Comparison of ENCODE assay signal across 8 cellular contexts in the genomic region with DNA sequence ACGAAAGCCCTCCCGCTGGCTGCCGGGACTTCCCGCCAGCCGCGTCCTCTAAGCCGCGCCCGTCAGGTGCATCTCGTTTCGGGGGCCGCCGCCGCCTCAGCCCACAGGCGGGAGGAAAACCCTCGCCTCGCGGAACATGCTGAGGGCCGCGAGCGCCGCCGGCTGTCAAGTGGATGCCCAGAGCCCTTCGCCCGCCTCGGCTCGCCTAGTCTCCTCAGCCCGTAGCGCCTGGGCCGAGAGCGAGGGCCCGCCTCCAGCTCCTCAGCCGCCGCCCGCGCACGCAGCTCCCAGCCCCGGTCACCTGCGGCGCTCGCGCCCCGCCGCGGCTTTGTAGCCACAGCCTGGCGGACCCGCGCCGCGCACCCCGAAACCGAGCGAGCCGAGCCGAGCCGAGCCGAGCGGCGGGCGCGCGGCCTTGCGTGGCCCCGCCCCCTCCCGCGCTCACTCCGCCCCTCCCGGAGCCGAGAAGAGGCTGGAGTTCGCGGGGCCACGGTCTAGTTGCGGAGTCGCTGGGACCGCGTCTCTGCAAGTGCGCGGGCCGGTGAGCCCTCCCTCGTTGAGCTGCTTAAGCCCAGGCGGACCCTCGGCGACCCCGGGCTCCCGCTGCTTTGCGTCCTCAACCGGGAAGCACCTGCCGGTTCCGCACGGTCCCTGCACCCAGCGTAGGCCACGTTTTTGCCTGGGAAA. TPM values are rescaled to one million over a fixed set of nuclear protein-coding genes. Genes with fewer than 3 reads are reported as not detected.
DNase-seq lines count a peak whose midpoint lies in the region; ATAC-seq and TF ChIP-seq lines count a peak whose summit lies in the region.

A gene (minus strand): TSS at position 382 of the 687 bp plus-strand sequence. CDS start 450 bp downstream, outside the sequence.

- no peaks in the 10 kb centered on the region for H3F3A ChIP-seq in MM.1S (ENCODE audit: insufficient read depth, low read length)

- H3K27me3 ChIP-seq in MM.1S (replicated peaks; ENCODE audit: insufficient read depth, low read length), result no peaks in the 10 kb centered on the region
- H3K27me3 ChIP-seq in parathyroid adenoma (ENCODE audit: control insufficient read depth, insufficient read depth, low read length), result no peaks in the 10 kb centered on the region
- H3K27me3 ChIP-seq in thyroid gland, result no peaks in the 10 kb centered on the region

- H3K36me3 Mint-ChIP-seq in activated naive CD8-positive, alpha-beta T cell treated with anti-CD3 and anti-CD28 coated beads for 36 hours, result peaks cover 2% of the 10 kb centered on the region

- H3K9me3 ChIP-seq in HEK293 (ENCODE audit: control insufficient read depth, insufficient read depth, low read depth, low read length) (no peaks in the 10 kb centered on the region), MM.1S (replicated peaks; ENCODE audit: insufficient read depth, low read length) (no peaks in the 10 kb centered on the region), parathyroid adenoma (ENCODE audit: control insufficient read depth, low read length) (no peaks in the 10 kb centered on the region), thyroid gland (no peaks in the 10 kb centered on the region)

- peak within 1 kb of the TSS; percentile 85 for H2AFZ ChIP-seq in MM.1S (ENCODE audit: low read length)
- H2AFZ ChIP-seq in parathyroid adenoma, result peak within 1 kb of the TSS; percentile 93

- peaks cover 17% of the 10 kb centered on the region for H3K27me3 Mint-ChIP-seq in activated naive CD8-positive, alpha-beta T cell treated with anti-CD3 and anti-CD28 coated beads for 36 hours

- peak; percentile 94 for ATAC-seq in SK-N-SH treated with all-trans-retinoic acid at 6 μM for 48 hours
- ATAC-seq in Right ventricle myocardium superior (ENCODE audit: poor library complexity), result peak; percentile 100

- WGBS in thyroid gland, 2 donors, result 0 to 1% methylated on average over 15 to 29 of the region's 92 CpGs

- H3K9me2 ChIP-seq in MM.1S (replicated peaks; ENCODE audit: insufficient read depth, low read length), result no peaks in the 10 kb centered on the region

- CTCF ChIA-PET in HEK293 (lab: Yijun Ruan, JAX), result interaction anchor here (0.6 to 2.0 kb wide), 5 partner anchors 36 to 125 kb away, joined by 3 to 7 read pairs (median 3); no protein-coding TSS in a partner anchor

- H3K36me3 ChIP-seq in HEK293 (ENCODE audit: control insufficient read depth in 2 of 2, insufficient read depth in 1 of 2, low read length in 2 of 2) (no peaks in the 10 kb centered on the region), MM.1S (replicated peaks; ENCODE audit: insufficient read depth, low read length) (no peaks in the 10 kb centered on the region), parathyroid adenoma (ENCODE audit: control insufficient read depth, insufficient read depth, low read length) (no peaks in the 10 kb centered on the region), thyroid gland (no peaks in the 10 kb centered on the region)

- peak within 1 kb of the TSS; percentile 89 for H3K4me3 Mint-ChIP-seq in activated naive CD8-positive, alpha-beta T cell treated with anti-CD3 and anti-CD28 coated beads for 36 hours

- H3K27ac ChIP-seq in HEK293 (ENCODE audit: extremely low read depth, low read depth, low read length) (peak within 1 kb of the TSS; percentile 92), MM.1S (ENCODE audit: low read length) (peak within 1 kb of the TSS; percentile 57; the same call in 1 of the 2 replicates), parathyroid adenoma (peak within 1 kb of the TSS; percentile 66), thyroid gland (peak within 1 kb of the TSS; percentile 39 to 79 (median 70))

- POLR2A ChIA-PET in HEK293 (lab: Yijun Ruan, JAX), result interaction anchor here (1.0 to 1.4 kb wide), 2 partner anchors 32 to 211 kb away, joined by 3 to 11 read pairs; a partner anchor contains a TSS

- H3K79me2 ChIP-seq in MM.1S (ENCODE audit: low read length), result no peaks in the 10 kb centered on the region
- H3K79me2 ChIP-seq in parathyroid adenoma, result no peaks in the 10 kb centered on the region

- H3K4me3 ChIP-seq in HEK293 (ENCODE audit: low read depth, low read length) (peak within 1 kb of the TSS; percentile 81), MM.1S (ENCODE audit: low read length) (peak within 1 kb of the TSS; percentile 70), parathyroid adenoma (ENCODE audit: low read depth, low read length) (peak within 1 kb of the TSS; percentile 62), thyroid gland (replicated peaks in 1 of 3) (peak within 1 kb of the TSS; percentile 59 to 74 (median 70))

- H3K4me1 ChIP-seq in HEK293 (ENCODE audit: control insufficient read depth, insufficient read depth, low read length) (peaks cover 16% of the 10 kb centered on the region), MM.1S (ENCODE audit: low read length) (no peaks in the 10 kb centered on the region), parathyroid adenoma (peaks cover 5% of the 10 kb centered on the region), thyroid gland (peaks cover 0 to 6% of the 10 kb centered on the region in 2 donors)

- peak in 1 of 2 donors; percentile 83 for TF ChIP-seq POLR2A in thyroid gland (IDR thresholded peaks at IDR 0.05)

- H4K20me1 ChIP-seq in MM.1S (ENCODE audit: insufficient read depth, low read length), result no peaks in the 10 kb centered on the region

- peak; percentile 79 for DNase-seq in GM03348 (ENCODE audit: low spot score)
- DNase-seq in MM.1S, result peak; percentile 81
- peak; percentile 88 for DNase-seq in activated naive CD8-positive, alpha-beta T cell treated with anti-CD3 and anti-CD28 coated beads for 36 hours
- peak; percentile 88 for DNase-seq in Right ventricle myocardium superior
- peak; percentile 93 for DNase-seq in thyroid gland

- peaks cover 21% of the 10 kb centered on the region for H3K4me1 Mint-ChIP-seq in activated naive CD8-positive, alpha-beta T cell treated with anti-CD3 and anti-CD28 coated beads for 36 hours

- intact Hi-C loops in Right ventricle myocardium superior (cut with DNase I), result no loop called here
- intact Hi-C loops in thyroid gland (cut with DNase I), result no loop called here

- no peak; the same call in 1 of the 2 replicates for TF ChIP-seq CTCF in HEK293 (tag by site-specific recombination; IDR thresholded peaks at IDR 0.05)
- TF ChIP-seq CTCF in MM.1S (IDR thresholded peaks at IDR 0.05; ENCODE audit: low read length), result no peak
- peak; percentile 18 for TF ChIP-seq CTCF in parathyroid adenoma (IDR thresholded peaks at IDR 0.05)
- TF ChIP-seq CTCF in thyroid gland (IDR thresholded peaks at IDR 0.05), result peak in 5 of 6 experiments; percentile 9 to 57 (median 42)

- peak within 1 kb of the TSS; percentile 86 for H3K27ac Mint-ChIP-seq in activated naive CD8-positive, alpha-beta T cell treated with anti-CD3 and anti-CD28 coated beads for 36 hours

- no peaks in the 10 kb centered on the region for H3K9me3 Mint-ChIP-seq in activated naive CD8-positive, alpha-beta T cell treated with anti-CD3 and anti-CD28 coated beads for 36 hours

- peak within 1 kb of the TSS; percentile 66; the same call in 1 of the 2 replicates for H3K9ac ChIP-seq in MM.1S (ENCODE audit: low read length)
- H3K9ac ChIP-seq in parathyroid adenoma, result no peak within 1 kb of the TSS

- H3K4me2 ChIP-seq in MM.1S (ENCODE audit: low read depth, low read length) (peak within 1 kb of the TSS; percentile 74), parathyroid adenoma (ENCODE audit: low read length) (peak within 1 kb of the TSS; percentile 57)

TF ChIP-seq in SK-N-SH treated with all-trans-retinoic acid at 6 μM for 48 hours, 23 proteins besides CTCF, POLR2A, EP300 and RAD21:
- TF ChIP-seq SNAI2 (CRISPR knock-in tag; IDR thresholded peaks at IDR 0.05), result no peak
- 0 out of 2 replicates have a peak, but pooled peaks have one; percentile 12 for TF ChIP-seq ESRRG (CRISPR knock-in tag; IDR thresholded peaks at IDR 0.05)
- TF ChIP-seq, protein P1, sequence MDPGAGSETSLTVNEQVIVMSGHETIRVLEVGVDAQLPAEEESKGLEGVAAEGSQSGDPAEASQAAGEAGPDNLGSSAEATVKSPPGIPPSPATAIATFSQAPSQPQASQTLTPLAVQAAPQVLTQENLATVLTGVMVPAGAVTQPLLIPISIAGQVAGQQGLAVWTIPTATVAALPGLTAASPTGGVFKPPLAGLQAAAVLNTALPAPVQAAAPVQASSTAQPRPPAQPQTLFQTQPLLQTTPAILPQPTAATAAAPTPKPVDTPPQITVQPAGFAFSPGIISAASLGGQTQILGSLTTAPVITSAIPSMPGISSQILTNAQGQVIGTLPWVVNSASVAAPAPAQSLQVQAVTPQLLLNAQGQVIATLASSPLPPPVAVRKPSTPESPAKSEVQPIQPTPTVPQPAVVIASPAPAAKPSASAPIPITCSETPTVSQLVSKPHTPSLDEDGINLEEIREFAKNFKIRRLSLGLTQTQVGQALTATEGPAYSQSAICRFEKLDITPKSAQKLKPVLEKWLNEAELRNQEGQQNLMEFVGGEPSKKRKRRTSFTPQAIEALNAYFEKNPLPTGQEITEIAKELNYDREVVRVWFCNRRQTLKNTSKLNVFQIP (CRISPR knock-in tag; IDR thresholded peaks at IDR 0.05; ENCODE audit: borderline replicate concordance, low read depth), result 0 out of 2 replicates have a peak, but pooled peaks have one; percentile 29

RNA-seq across cellular contexts. Expression of the gene that starts here (rescaled TPM):
- total RNA-seq in activated naive CD8-positive, alpha-beta T cell treated with anti-CD3 and anti-CD28 coated beads for 36 hours, result 1 to 10 TPM; 3.0 to 3.3 TPM
- total RNA-seq in Right ventricle myocardium superior, result 0.16 TPM
- 10 to 100 TPM in 1 of 4 donors, 1 to 10 TPM in 3; 3.8 to 15.8 (median 7.3) TPM for total RNA-seq in thyroid gland

Comparison
In these comparisons a context has a peak if more than half of its experiments do, and no peak if none do; other contexts are left out.
1. Peak in every context shown above with its lines: DNase-seq, ATAC-seq, H3K4me3 ChIP-seq and H3K27ac ChIP-seq.
2. Peak in DNase-seq and ATAC-seq in Right ventricle myocardium superior; RNA of the gene not detected or under 1 TPM.
3. CTCF ChIP-seq: peak in parathyroid adenoma (single experiment) and thyroid gland (5 of 6); none in HEK293 (single experiment) and MM.1S (single experiment).